In the genomic region with DNA sequence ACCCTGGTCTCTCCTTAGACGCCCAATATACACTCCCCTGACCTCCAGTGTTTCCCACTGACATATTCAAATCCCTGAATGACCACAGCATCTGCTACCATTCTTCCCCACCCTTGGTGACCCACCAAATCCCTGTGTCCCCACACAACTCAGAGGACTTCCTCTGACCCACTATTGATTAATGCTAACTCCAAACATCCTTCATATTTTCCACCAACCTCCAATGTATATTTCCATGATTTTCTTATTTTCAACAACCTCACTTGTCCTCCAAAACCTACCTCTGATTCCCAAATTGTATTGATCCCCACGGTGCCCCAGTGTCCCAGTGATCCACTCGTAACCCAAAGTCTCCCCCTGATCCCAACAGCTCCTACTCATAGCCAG, we compare ENCODE assay signal across 9 cellular contexts. TPM values are rescaled to one million over a fixed set of nuclear protein-coding genes. Genes with fewer than 3 reads are reported as not detected.
A peak's percentile ranks its signal among the peaks of the same experiment; 100 is the strongest.
DNase-seq lines count a peak whose midpoint lies in the region; ATAC-seq and TF ChIP-seq lines count a peak whose summit lies in the region.
"Had no signal": no experiment of that assay in that cellular context is flagged by ENCODE, and none has a peak within 500 bp of the region (broad histone marks: within the 10 kb centered on the region; RNA-seq: fewer than 3 reads in every experiment).

No MANE protein-coding gene starts in this region.

- peaks cover 27% of the 10 kb centered on the region for H3K4me1 Mint-ChIP-seq in HFFc6 (ENCODE audit: low read depth)
- peaks cover 31 to 39% (median 36%) of the 10 kb centered on the region in 4 donors for H3K4me1 Mint-ChIP-seq in naive thymus-derived CD8-positive, alpha-beta T cell

- DNase-seq in AG09309 (ENCODE audit: low read depth) (no peak), HFFc6 (no peak), astrocyte of the cerebellum (ENCODE audit: low read depth) (no peak), T1000 (lab: John Stamatoyannopoulos, UW) (no peak), NCI-H146 treated with DMSO at 0.1 percent for 48 hours (lab: John Stamatoyannopoulos, UW; ENCODE audit: unreplicated experiment) (no peak), substantia nigra (lab: John Stamatoyannopoulos, UW) (no peak), SIG-M5 treated with dmso at 0.1 percent for 504 hours (lab: John Stamatoyannopoulos, UW; ENCODE audit: unreplicated experiment) (no peak)
- DNase-seq in naive thymus-derived CD8-positive, alpha-beta T cell, result no peak

- H3K4me3 ChIP-seq in AG09309 (ENCODE audit: control insufficient read depth, low read depth, low read length) (peak overlapping the region; percentile 8; the same call in 1 of the 2 replicates), astrocyte of the cerebellum (ENCODE audit: low read depth, low read length) (peak overlapping the region; percentile 89)

- in situ Hi-C loops in astrocyte of the cerebellum (cut with HindIII; ENCODE audit: low sequenced_read_pairs), result no loop called here

- ATAC-seq in naive thymus-derived CD8-positive, alpha-beta T cell, result no peak

- H3K27me3 Mint-ChIP-seq in HFFc6 (ENCODE audit: insufficient read depth), result no peaks in the 10 kb centered on the region; the same call in 1 of the 2 replicates
- peaks cover 11 to 56% (median 35%) of the 10 kb centered on the region in 5 donors for H3K27me3 Mint-ChIP-seq in naive thymus-derived CD8-positive, alpha-beta T cell

- no peak overlapping the region for H3K27ac ChIP-seq in substantia nigra (ENCODE audit: low read depth, low read length, poor library complexity, severe bottlenecking)

- peak overlapping the region; percentile 90 for H3K27ac Mint-ChIP-seq in HFFc6
- peak overlapping the region; percentile 40 to 95 (median 89) for H3K27ac Mint-ChIP-seq in naive thymus-derived CD8-positive, alpha-beta T cell

- H3K9me3 Mint-ChIP-seq in HFFc6, result no peaks in the 10 kb centered on the region
- no peaks in the 10 kb centered on the region for H3K9me3 Mint-ChIP-seq in naive thymus-derived CD8-positive, alpha-beta T cell

- POLR2A ChIA-PET in naive thymus-derived CD8-positive, alpha-beta T cell (lab: Charles Lee), result interaction anchor here (0.7 to 5.6 kb wide), 7 partner anchors 11 to 211 kb away, joined by 3 to 60 read pairs (median 3); a partner anchor contains a TSS

- no peak for TF ChIP-seq CTCF in AG09309 (IDR thresholded peaks at IDR 0.05; ENCODE audit: control insufficient read depth, insufficient read depth, low read depth, low read length, missing control alignments)
- no peak for TF ChIP-seq CTCF in HFFc6 (IDR thresholded peaks at IDR 0.05)
- TF ChIP-seq CTCF in astrocyte of the cerebellum (IDR thresholded peaks at IDR 0.05; ENCODE audit: low read depth, low read length, missing control alignments), result no peak

- H3K4me3 Mint-ChIP-seq in HFFc6, result peak overlapping the region; percentile 65
- peak overlapping the region; percentile 76 to 94 (median 85) for H3K4me3 Mint-ChIP-seq in naive thymus-derived CD8-positive, alpha-beta T cell

- peaks cover 27% of the 10 kb centered on the region for H3K36me3 Mint-ChIP-seq in HFFc6 (ENCODE audit: low read depth)
- H3K36me3 Mint-ChIP-seq in naive thymus-derived CD8-positive, alpha-beta T cell, result peaks cover 7 to 29% (median 15%) of the 10 kb centered on the region in 3 donors

RNA-seq across cellular contexts. Expression of a gene that starts 0.5 kb away (rescaled TPM):
- 10 to 100 TPM; 53.4 to 63.2 (median 55.3) TPM for total RNA-seq in HFFc6 (2021; fragmentation: NEBNext Ultra II Directional; extraction: Animal tissue kit (Norgen Biotek cat#: 25700))
- 10 to 100 TPM; 49.5 to 54.1 TPM for total RNA-seq in naive thymus-derived CD8-positive, alpha-beta T cell
- 10 to 100 TPM in 2 of 3 donors, 1 to 10 TPM in 1; 8.0 to 16.5 (median 11.9) TPM for polyA plus RNA-seq in naive thymus-derived CD8-positive, alpha-beta T cell

RNA-seq across cellular contexts. Expression of a gene that starts 10.9 kb away (rescaled TPM):
- 100 to 1,000 TPM in 4 of 6 experiments, 10 to 100 TPM in 2; 85.5 to 144 (median 102) TPM for total RNA-seq in HFFc6 (2021; fragmentation: NEBNext Ultra II Directional; extraction: Animal tissue kit (Norgen Biotek cat#: 25700))
- 10 to 100 TPM; 44.2 to 44.3 TPM for total RNA-seq in naive thymus-derived CD8-positive, alpha-beta T cell
- polyA plus RNA-seq in naive thymus-derived CD8-positive, alpha-beta T cell, result under 1 TPM; 0.60 to 0.99 (median 0.81) TPM

RNA-seq across cellular contexts. Expression of a gene that starts 21.9 kb away (rescaled TPM):
- total RNA-seq in HFFc6 (2021; fragmentation: NEBNext Ultra II Directional; extraction: Animal tissue kit (Norgen Biotek cat#: 25700)), result under 1 TPM in 1 of 6 experiments, not detected in 5; 0.07 TPM
- total RNA-seq in naive thymus-derived CD8-positive, alpha-beta T cell, result under 1 TPM; 0.36 to 0.57 TPM
- polyA plus RNA-seq in naive thymus-derived CD8-positive, alpha-beta T cell, result not detected

RNA-seq across cellular contexts. Expression of a gene that starts 24.1 kb away (rescaled TPM):
- total RNA-seq in HFFc6 (2021; fragmentation: NEBNext Ultra II Directional; extraction: Animal tissue kit (Norgen Biotek cat#: 25700)), result 10 to 100 TPM; 14.0 to 15.1 (median 14.4) TPM
- total RNA-seq in naive thymus-derived CD8-positive, alpha-beta T cell, result 1 to 10 TPM; 1.4 to 1.8 TPM
- under 1 TPM; 0.08 to 0.11 (median 0.09) TPM for polyA plus RNA-seq in naive thymus-derived CD8-positive, alpha-beta T cell

RNA-seq across cellular contexts. Expression of a gene that starts 59.9 kb away (rescaled TPM):
- total RNA-seq in HFFc6 (2021; fragmentation: NEBNext Ultra II Directional; extraction: Animal tissue kit (Norgen Biotek cat#: 25700)), result not detected
- total RNA-seq in naive thymus-derived CD8-positive, alpha-beta T cell, result not detected
- not detected for polyA plus RNA-seq in naive thymus-derived CD8-positive, alpha-beta T cell
- total RNA-seq: T-helper 1 cell treated with Interleukin-12 subunit alpha and Interleukin-12 subunit beta and Interleukin-4 antibody, amounts not matched to agents 30 ng/mL and 1 ng/mL, for 36 hours had no signal
